In the genomic region with DNA sequence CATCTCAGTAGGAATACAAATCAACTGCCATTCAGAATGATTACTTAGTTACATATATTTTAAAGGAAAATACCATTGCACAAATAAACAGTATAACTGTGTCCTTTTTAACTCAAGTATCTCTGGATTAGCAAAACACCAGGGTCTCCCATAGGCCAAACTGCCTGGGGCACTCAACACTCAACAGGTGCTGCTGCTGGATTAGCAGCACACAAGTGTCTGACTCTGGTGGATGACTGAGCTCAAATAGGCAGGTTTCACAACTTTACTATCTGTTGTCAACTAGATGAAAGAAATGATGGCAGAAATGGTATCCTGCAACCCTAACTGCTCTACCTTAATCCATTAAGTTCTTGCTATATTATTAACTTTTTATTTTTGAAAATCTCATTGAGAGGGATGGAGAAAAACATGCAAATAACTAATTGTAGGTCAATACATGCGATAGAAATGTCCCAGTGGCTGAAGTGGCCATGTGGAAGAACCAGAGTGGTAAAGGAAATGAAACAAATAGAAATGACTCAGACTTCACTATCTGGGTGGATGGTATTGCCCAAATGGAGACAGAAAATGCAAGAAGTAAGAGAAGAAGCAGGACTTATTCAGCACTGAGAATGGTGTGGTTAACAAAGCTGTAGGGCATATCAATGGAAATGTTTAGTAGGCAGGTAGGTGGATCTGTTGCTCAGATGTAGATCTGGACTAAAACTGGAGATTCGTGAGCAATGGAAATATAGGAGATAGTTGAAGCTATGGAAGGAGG, we compare ENCODE assay signal across 9 cellular contexts.
DNase-seq lines count a peak whose midpoint lies in the region; ATAC-seq and TF ChIP-seq lines count a peak whose summit lies in the region.
"Had no signal": no experiment of that assay in that cellular context is flagged by ENCODE, and none has a peak within 500 bp of the region (broad histone marks: within the 10 kb centered on the region; RNA-seq: fewer than 3 reads in every experiment).

No MANE protein-coding gene starts in this region.

- H2AK9ac ChIP-seq in IMR-90 (replicated peaks; ENCODE audit: low read depth, low read length, poor library complexity) = no peak overlapping the region

- peaks cover 7% of the 10 kb centered on the region for H3K4me1 ChIP-seq in IMR-90 (ENCODE audit: control insufficient read depth, insufficient read depth, low read length)
- H3K4me1 ChIP-seq in hepatocyte (ENCODE audit: insufficient read depth) = no peaks in the 10 kb centered on the region

- dilution Hi-C loops in IMR-90 (cut with HindIII; ENCODE audit: low sequenced_read_pairs, unreplicated experiment) = no loop called here

- H2AFZ ChIP-seq in IMR-90 (replicated peaks; ENCODE audit: low read length, poor library complexity) (no peak overlapping the region), hepatocyte (no peak overlapping the region)

- H2BK15ac ChIP-seq in IMR-90 (ENCODE audit: low read depth, low read length) = peak overlapping the region; percentile 56; the same call in 2 of the 3 replicates

- H2AK5ac ChIP-seq in IMR-90 (ENCODE audit: low read depth, low read length) = no peak overlapping the region

- H3K27ac ChIP-seq in IMR-90 (ENCODE audit: insufficient read depth, low read length) = no peak overlapping the region
- H3K27ac ChIP-seq in dorsolateral prefrontal cortex = peak overlapping the region in 1 of 59 donors; percentile 2
- H3K27ac ChIP-seq in hepatocyte = no peak overlapping the region

- H3K9me1 ChIP-seq in IMR-90 (ENCODE audit: insufficient read depth, low read length) = no peaks in the 10 kb centered on the region

- no peaks in the 10 kb centered on the region for H3K27me3 ChIP-seq in IMR-90 (ENCODE audit: control insufficient read depth, insufficient read depth, low read length)
- H3K27me3 ChIP-seq in dorsolateral prefrontal cortex = no peaks in the 10 kb centered on the region
- H3K27me3 ChIP-seq in hepatocyte = no peaks in the 10 kb centered on the region

- 100% methylated on average over 1 of the region's 2 CpGs; no CpG with 5 or more reads in 1 of the 2 experiments for whole genome bisulfite sequencing in IMR-90 (ENCODE audit: extremely low coverage in 2 of 2, insufficient read length in 1 of 2), 2 experiments
- WGBS in hepatocyte (ENCODE audit: low lambda C conversion rate, missing lambda C conversion rate) = 93% methylated on average over 2 of the region's 2 CpGs

- no peaks in the 10 kb centered on the region for H3K9me2 ChIP-seq in hepatocyte (replicated peaks; ENCODE audit: insufficient read depth)

- no peaks in the 10 kb centered on the region for H4K20me1 ChIP-seq in IMR-90 (ENCODE audit: insufficient read depth, low read length)
- H4K20me1 ChIP-seq in hepatocyte (ENCODE audit: insufficient read depth, poor library complexity, severe bottlenecking) = no peaks in the 10 kb centered on the region

- TF ChIP-seq RAD21 in IMR-90 (IDR thresholded peaks at IDR 0.05; ENCODE audit: low read length) = no peak

- intact Hi-C loops in IMR-90 (cut with micrococcal nuclease) = no loop called here
- intact Hi-C loops in Calu3 (cut with micrococcal nuclease; ENCODE audit: unreplicated experiment) = loop anchor here (10.0 kb wide), 1 partner anchor 47 kb away; no protein-coding TSS in a partner anchor
- intact Hi-C loops in dorsolateral prefrontal cortex (cut with DNase I) = no loop called here

- no peak overlapping the region for H3K23ac ChIP-seq in IMR-90 (ENCODE audit: low read depth, low read length)

- peaks cover 5% of the 10 kb centered on the region for H3K4me1 Mint-ChIP-seq in activated T-cell treated with anti-CD3 and anti-CD28 coated beads, Interleukin-2, amount 50 U/mL, for 24 hours (ENCODE audit: low read depth)
- no peaks in the 10 kb centered on the region for H3K4me1 Mint-ChIP-seq in Calu3 (ENCODE audit: low read depth, unreplicated experiment)

- no peak overlapping the region for H4K5ac ChIP-seq in IMR-90 (ENCODE audit: low read depth, low read length)

- no peak for TF ChIP-seq POLR2A in IMR-90 (IDR thresholded peaks at IDR 0.05; ENCODE audit: low read depth, low read length)

- H3K56ac ChIP-seq in IMR-90 (ENCODE audit: extremely low read depth, insufficient read depth, low read length) = no peak overlapping the region

- H3K9me3 ChIP-seq in IMR-90 (ENCODE audit: control insufficient read depth, insufficient read depth, low read length) (no peaks in the 10 kb centered on the region), hepatocyte (ENCODE audit: low read depth) (no peaks in the 10 kb centered on the region)

- no peak overlapping the region for H2BK20ac ChIP-seq in IMR-90 (ENCODE audit: low read depth, low read length)

- H3K4me2 ChIP-seq in IMR-90 (ENCODE audit: low read depth, low read length) (peak overlapping the region; percentile 50; the same call in 1 of the 2 replicates), hepatocyte (no peak overlapping the region)

- DNase-seq in activated T-cell treated with anti-CD3 and anti-CD28 coated beads, Interleukin-2, amount 50 U/mL, for 24 hours = no peak
- no peak for DNase-seq in activated T-cell treated with anti-CD3 and anti-CD28 coated beads, Interleukin-2, amount 50 U/mL, for 48 hours
- DNase-seq in IMR-90 = peak; percentile 20
- no peak for DNase-seq in stimulated activated naive CD8-positive, alpha-beta T cell treated with anti-CD3 and anti-CD28 coated beads, Interleukin-15, Interleukin-2, amounts not matched to agents 100 U/mL and 50 U/mL, for 24 hours
- no peak for DNase-seq in Calu3
- no peak for DNase-seq in dorsolateral prefrontal cortex
- no peak for DNase-seq in hepatocyte (ENCODE audit: low spot score)
- DNase-seq: NK-92 treated with Interleukin-12 subunit alpha and Interleukin-12 subunit beta, amount 100 ng/mL, for 24 hours had no signal

- peak overlapping the region; percentile 2 for H3K27ac Mint-ChIP-seq in activated T-cell treated with anti-CD3 and anti-CD28 coated beads, Interleukin-2, amount 50 U/mL, for 24 hours
- no peak overlapping the region for H3K27ac Mint-ChIP-seq in Calu3 (ENCODE audit: unreplicated experiment)

- POLR2A ChIA-PET in IMR-90 (lab: Charles Lee; ENCODE audit: unreplicated experiment) = no interaction called here

- H3K79me2 ChIP-seq in hepatocyte = no peaks in the 10 kb centered on the region

- no TSS peak for BruUV-seq in IMR-90 (replicated peaks; lab: Mats Ljungman, UMichigan)
- no TSS peak for BruUV-seq in Calu3 (replicated peaks; lab: Mats Ljungman, UMichigan)

- no peak overlapping the region for H3K4me3 Mint-ChIP-seq in activated T-cell treated with anti-CD3 and anti-CD28 coated beads, Interleukin-2, amount 50 U/mL, for 24 hours
- no peak overlapping the region for H3K4me3 Mint-ChIP-seq in Calu3 (ENCODE audit: low read depth, unreplicated experiment)

- H3K36me3 ChIP-seq in IMR-90 (ENCODE audit: control insufficient read depth, insufficient read depth, low read length) = no peaks in the 10 kb centered on the region
- no peaks in the 10 kb centered on the region for H3K36me3 ChIP-seq in hepatocyte (replicated peaks; ENCODE audit: insufficient read depth, low read depth)

- ATAC-seq in HG02623 (IDR thresholded peaks at IDR 0.05; ENCODE audit: unreplicated experiment) = peak; percentile 91
- no peak for ATAC-seq in IMR-90 (ENCODE audit: low read depth)
- ATAC-seq in stimulated activated naive CD8-positive, alpha-beta T cell treated with anti-CD3 and anti-CD28 coated beads, Interleukin-15, Interleukin-2, amounts not matched to agents 100 U/mL and 50 U/mL, for 24 hours = peak; percentile 81

- H4K8ac ChIP-seq in IMR-90 (ENCODE audit: low read depth in 2 of 2, low read length in 2 of 2) = no peak overlapping the region

- no peaks in the 10 kb centered on the region for H3K79me1 ChIP-seq in IMR-90 (ENCODE audit: low read depth in 1 of 2, low read length in 2 of 2)

- H3K4me3 ChIP-seq in IMR-90 (ENCODE audit: insufficient read depth, low read depth, low read length) = no peak overlapping the region
- no peak overlapping the region for H3K4me3 ChIP-seq in dorsolateral prefrontal cortex
- H3K4me3 ChIP-seq in hepatocyte = no peak overlapping the region

- TF ChIP-seq CTCF in IMR-90 (conservative IDR thresholded peaks at IDR 0.05; ENCODE audit: low read depth, low read length) (no peak), Calu3 (IDR thresholded peaks at IDR 0.05; ENCODE audit: unreplicated experiment) (no peak), dorsolateral prefrontal cortex (IDR thresholded peaks at IDR 0.05 in 54 of 56, conservative IDR thresholded peaks at IDR 0.05 in 2 of 56; ENCODE audit: low read depth in 1 of 56, partially characterized antibody in 56 of 56) (no peak), hepatocyte (IDR thresholded peaks at IDR 0.05; ENCODE audit: poor library complexity) (no peak)

- no peaks in the 10 kb centered on the region for H3K9me3 Mint-ChIP-seq in activated T-cell treated with anti-CD3 and anti-CD28 coated beads, Interleukin-2, amount 50 U/mL, for 24 hours
- no peaks in the 10 kb centered on the region for H3K9me3 Mint-ChIP-seq in Calu3 (ENCODE audit: low read depth, unreplicated experiment)

- no peak overlapping the region for H3K9ac ChIP-seq in IMR-90 (ENCODE audit: low read depth, low read length)

- no peak overlapping the region for H3K4ac ChIP-seq in IMR-90 (ENCODE audit: low read depth, low read length)

- CTCF ChIA-PET in IMR-90 (lab: Yijun Ruan, JAX) = interaction anchor here (0.6 kb wide), 1 partner anchor 65 kb away, joined by 3 read pairs; no protein-coding TSS in a partner anchor
- CTCF ChIA-PET in Calu3 (lab: Charles Lee) = interaction anchor here (0.6 to 1.5 kb wide), 3 partner anchors 10 to 29 kb away, joined by 3 read pairs; no protein-coding TSS in a partner anchor

- in situ Hi-C loops in IMR-90 (cut with MboI; ENCODE audit: low sequenced_read_pairs) = no loop called here

- H2BK120ac ChIP-seq in IMR-90 (ENCODE audit: low read depth, low read length) = no peak overlapping the region

- no peak overlapping the region for H3K18ac ChIP-seq in IMR-90 (ENCODE audit: low read depth, low read length)

- 0 out of 2 replicates have a peak overlapping the region, but pooled peaks have one; percentile 33 for H3K14ac ChIP-seq in IMR-90 (replicated peaks; ENCODE audit: low read depth, low read length)

- H4K91ac ChIP-seq in IMR-90 (ENCODE audit: insufficient read depth, low read depth, low read length) = no peak overlapping the region

- H3K36me3 Mint-ChIP-seq in activated T-cell treated with anti-CD3 and anti-CD28 coated beads, Interleukin-2, amount 50 U/mL, for 24 hours (ENCODE audit: low read depth) = no peaks in the 10 kb centered on the region
- H3K36me3 Mint-ChIP-seq in Calu3 (ENCODE audit: insufficient read depth, unreplicated experiment) = no peaks in the 10 kb centered on the region

- H2BK5ac ChIP-seq in IMR-90 (ENCODE audit: low read depth, low read length, poor library complexity, severe bottlenecking) = no peak overlapping the region

- peaks cover 20% of the 10 kb centered on the region for H3K27me3 Mint-ChIP-seq in activated T-cell treated with anti-CD3 and anti-CD28 coated beads, Interleukin-2, amount 50 U/mL, for 24 hours
- H3K27me3 Mint-ChIP-seq in Calu3 (ENCODE audit: unreplicated experiment) = no peaks in the 10 kb centered on the region
